Comparison of ENCODE assay signal across 1 cellular context in the genomic region with DNA sequence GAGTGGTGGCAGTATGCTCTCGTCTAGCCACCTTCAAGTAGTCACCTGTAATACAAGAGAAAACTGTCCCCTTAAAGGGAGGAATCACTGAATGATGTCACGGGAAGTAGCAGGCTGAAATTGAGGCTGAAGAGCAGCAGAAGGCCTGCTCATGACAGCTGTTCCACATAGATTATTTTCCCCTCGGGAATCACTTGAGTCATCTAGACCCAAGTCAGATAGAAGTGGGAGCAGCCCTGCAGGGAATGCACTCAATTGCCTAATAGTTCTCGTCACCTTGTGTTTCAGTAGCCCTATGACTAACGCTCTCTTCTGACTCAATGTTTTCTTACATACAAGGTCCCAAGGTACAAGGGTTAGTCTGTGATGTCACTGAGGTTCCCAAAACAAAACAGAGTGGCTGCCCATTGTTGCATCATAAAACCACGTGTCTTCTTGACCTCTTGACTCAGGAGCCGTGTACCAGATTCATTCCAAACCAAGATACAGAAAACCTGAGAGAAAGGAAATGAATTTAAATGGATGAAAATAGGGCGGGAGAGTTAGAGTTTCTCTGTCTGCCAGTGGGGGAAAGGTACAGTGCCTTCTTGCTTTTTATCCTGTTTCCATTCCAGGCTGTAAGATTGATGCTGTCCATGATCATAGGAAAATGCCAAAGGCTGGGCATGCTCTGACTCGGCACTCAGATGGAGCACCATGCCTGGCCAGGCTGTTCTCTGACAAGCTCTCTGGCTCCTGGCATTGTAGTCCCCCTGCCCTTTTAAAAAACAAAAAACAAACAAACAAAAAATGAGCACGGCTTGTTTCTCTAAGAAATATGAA.
TF ChIP-seq lines count a peak whose summit lies in the region.

No MANE protein-coding gene starts in this region.

TF ChIP-seq in K562, 482 proteins besides CTCF, POLR2A, EP300 and RAD21 (continued from another document and continues in another):
- TF ChIP-seq CCNT2 (IDR thresholded peaks at IDR 0.05; ENCODE audit: borderline replicate concordance, extremely low read depth, insufficient read length, low read depth, low read length) (peak; percentile 80), MAFG (tag; conservative IDR thresholded peaks at IDR 0.05) (peak; percentile 79), FOXA3 (CRISPR knock-in tag; conservative IDR thresholded peaks at IDR 0.05 in 1 of 2, IDR thresholded peaks at IDR 0.05 in 1 of 2) (0 out of 4 replicates have a peak, but pooled peaks of 1 of the 2 experiments have one; percentile 44), CEBPG (CRISPR knock-in tag; IDR thresholded peaks at IDR 0.05) (peak; percentile 98), CEBPG (tag; conservative IDR thresholded peaks at IDR 0.05 in 1 of 2, IDR thresholded peaks at IDR 0.05 in 1 of 2) (peak; percentile 98 to 100), ZNF76 (CRISPR knock-in tag; IDR thresholded peaks at IDR 0.05; ENCODE audit: borderline replicate concordance) (no peak), XRCC3 (IDR thresholded peaks at IDR 0.05) (no peak), HMG20B (CRISPR knock-in tag; IDR thresholded peaks at IDR 0.05) (no peak), ADNP (tag; IDR thresholded peaks at IDR 0.05) (no peak), NEUROD1 (IDR thresholded peaks at IDR 0.05; ENCODE audit: borderline replicate concordance, low read depth, low read length, partially characterized antibody) (peak; percentile 67), FOXJ2 (tag; IDR thresholded peaks at IDR 0.05) (peak; percentile 83), RFX7 (CRISPR knock-in tag; IDR thresholded peaks at IDR 0.05) (no peak), BACH1 (tag; IDR thresholded peaks at IDR 0.05) (peak; percentile 36; the same call in 1 of the 2 replicates), GTF2F1 (IDR thresholded peaks at IDR 0.05; ENCODE audit: low read depth, low read length) (no peak), SMARCE1 (IDR thresholded peaks at IDR 0.05) (peak; percentile 86), ASH1L (IDR thresholded peaks at IDR 0.05; ENCODE audit: borderline replicate concordance, low read depth, partially characterized antibody) (no peak), KLF6 (CRISPR knock-in tag; IDR thresholded peaks at IDR 0.05; ENCODE audit: borderline replicate concordance) (no peak), SMAD3 (CRISPR knock-in tag; conservative IDR thresholded peaks at IDR 0.05) (no peak), NRF1 (conservative IDR thresholded peaks at IDR 0.05 in 1 of 2, IDR thresholded peaks at IDR 0.05 in 1 of 2) (peak; percentile 46 to 60; a peak in 3 of 4 replicates), TFAM (CRISPR knock-in tag; conservative IDR thresholded peaks at IDR 0.05) (no peak), ETV1 (tag; conservative IDR thresholded peaks at IDR 0.05; ENCODE audit: low read depth) (0 out of 2 replicates have a peak, but pooled peaks have one; percentile 5), MEF2A (IDR thresholded peaks at IDR 0.05; ENCODE audit: control insufficient read depth, low read depth, low read length) (no peak), ZNF175 (CRISPR knock-in tag; IDR thresholded peaks at IDR 0.05; ENCODE audit: low read depth) (peak; percentile 81), STAT5A (IDR thresholded peaks at IDR 0.05; ENCODE audit: borderline replicate concordance, low read length) (no peak), ILF3 (IDR thresholded peaks at IDR 0.05; ENCODE audit: borderline replicate concordance) (no peak), CREB1 (IDR thresholded peaks at IDR 0.05) (peak; percentile 79), CREB1 (CRISPR knock-in tag; IDR thresholded peaks at IDR 0.05) (peak; percentile 91), ZNF584 (CRISPR knock-in tag; IDR thresholded peaks at IDR 0.05; ENCODE audit: low read depth) (peak; percentile 58; the same call in 1 of the 2 replicates), NR2C2 (CRISPR knock-in tag; IDR thresholded peaks at IDR 0.05) (peak; percentile 56; the same call in 1 of the 2 replicates), NR2C2 (tag; IDR thresholded peaks at IDR 0.05) (peak; percentile 96), MED1 (CRISPR knock-in tag; IDR thresholded peaks at IDR 0.05; ENCODE audit: borderline replicate concordance) (no peak), NBN (IDR thresholded peaks at IDR 0.05; ENCODE audit: low read depth) (peak; percentile 80; the same call in 1 of the 2 replicates), ZNF197 (CRISPR knock-in tag; IDR thresholded peaks at IDR 0.05; ENCODE audit: low read depth) (0 out of 2 replicates have a peak, but pooled peaks have one; percentile 49), FOXK1 (CRISPR knock-in tag; IDR thresholded peaks at IDR 0.05; ENCODE audit: borderline replicate concordance) (0 out of 2 replicates have a peak, but pooled peaks have one; percentile 61), RCOR1 (IDR thresholded peaks at IDR 0.05; ENCODE audit: borderline replicate concordance in 1 of 2, low read depth in 2 of 2, low read length in 2 of 2) (0 out of 4 replicates have a peak, but pooled peaks of 1 of the 2 experiments have one; percentile 56), ZNF766 (CRISPR knock-in tag; conservative IDR thresholded peaks at IDR 0.05) (peak; percentile 16; the same call in 1 of the 2 replicates), CXXC5 (CRISPR knock-in tag; IDR thresholded peaks at IDR 0.05) (peak; percentile 70)
- TF ChIP-seq, protein P1, sequence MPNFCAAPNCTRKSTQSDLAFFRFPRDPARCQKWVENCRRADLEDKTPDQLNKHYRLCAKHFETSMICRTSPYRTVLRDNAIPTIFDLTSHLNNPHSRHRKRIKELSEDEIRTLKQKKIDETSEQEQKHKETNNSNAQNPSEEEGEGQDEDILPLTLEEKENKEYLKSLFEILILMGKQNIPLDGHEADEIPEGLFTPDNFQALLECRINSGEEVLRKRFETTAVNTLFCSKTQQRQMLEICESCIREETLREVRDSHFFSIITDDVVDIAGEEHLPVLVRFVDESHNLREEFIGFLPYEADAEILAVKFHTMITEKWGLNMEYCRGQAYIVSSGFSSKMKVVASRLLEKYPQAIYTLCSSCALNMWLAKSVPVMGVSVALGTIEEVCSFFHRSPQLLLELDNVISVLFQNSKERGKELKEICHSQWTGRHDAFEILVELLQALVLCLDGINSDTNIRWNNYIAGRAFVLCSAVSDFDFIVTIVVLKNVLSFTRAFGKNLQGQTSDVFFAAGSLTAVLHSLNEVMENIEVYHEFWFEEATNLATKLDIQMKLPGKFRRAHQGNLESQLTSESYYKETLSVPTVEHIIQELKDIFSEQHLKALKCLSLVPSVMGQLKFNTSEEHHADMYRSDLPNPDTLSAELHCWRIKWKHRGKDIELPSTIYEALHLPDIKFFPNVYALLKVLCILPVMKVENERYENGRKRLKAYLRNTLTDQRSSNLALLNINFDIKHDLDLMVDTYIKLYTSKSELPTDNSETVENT (CRISPR knock-in tag; IDR thresholded peaks at IDR 0.05): no peak
- TF ChIP-seq, protein P2, sequence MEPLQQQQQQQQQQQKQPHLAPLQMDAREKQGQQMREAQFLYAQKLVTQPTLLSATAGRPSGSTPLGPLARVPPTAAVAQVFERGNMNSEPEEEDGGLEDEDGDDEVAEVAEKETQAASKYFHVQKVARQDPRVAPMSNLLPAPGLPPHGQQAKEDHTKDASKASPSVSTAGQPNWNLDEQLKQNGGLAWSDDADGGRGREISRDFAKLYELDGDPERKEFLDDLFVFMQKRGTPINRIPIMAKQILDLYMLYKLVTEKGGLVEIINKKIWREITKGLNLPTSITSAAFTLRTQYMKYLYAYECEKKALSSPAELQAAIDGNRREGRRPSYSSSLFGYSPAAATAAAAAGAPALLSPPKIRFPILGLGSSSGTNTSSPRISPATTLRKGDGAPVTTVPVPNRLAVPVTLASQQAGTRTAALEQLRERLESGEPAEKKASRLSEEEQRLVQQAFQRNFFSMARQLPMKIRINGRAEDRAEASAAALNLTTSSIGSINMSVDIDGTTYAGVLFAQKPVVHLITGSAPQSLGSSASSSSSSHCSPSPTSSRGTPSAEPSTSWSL (CRISPR knock-in tag; IDR thresholded peaks at IDR 0.05; ENCODE audit: borderline replicate concordance): no peak
- TF ChIP-seq, protein P3, sequence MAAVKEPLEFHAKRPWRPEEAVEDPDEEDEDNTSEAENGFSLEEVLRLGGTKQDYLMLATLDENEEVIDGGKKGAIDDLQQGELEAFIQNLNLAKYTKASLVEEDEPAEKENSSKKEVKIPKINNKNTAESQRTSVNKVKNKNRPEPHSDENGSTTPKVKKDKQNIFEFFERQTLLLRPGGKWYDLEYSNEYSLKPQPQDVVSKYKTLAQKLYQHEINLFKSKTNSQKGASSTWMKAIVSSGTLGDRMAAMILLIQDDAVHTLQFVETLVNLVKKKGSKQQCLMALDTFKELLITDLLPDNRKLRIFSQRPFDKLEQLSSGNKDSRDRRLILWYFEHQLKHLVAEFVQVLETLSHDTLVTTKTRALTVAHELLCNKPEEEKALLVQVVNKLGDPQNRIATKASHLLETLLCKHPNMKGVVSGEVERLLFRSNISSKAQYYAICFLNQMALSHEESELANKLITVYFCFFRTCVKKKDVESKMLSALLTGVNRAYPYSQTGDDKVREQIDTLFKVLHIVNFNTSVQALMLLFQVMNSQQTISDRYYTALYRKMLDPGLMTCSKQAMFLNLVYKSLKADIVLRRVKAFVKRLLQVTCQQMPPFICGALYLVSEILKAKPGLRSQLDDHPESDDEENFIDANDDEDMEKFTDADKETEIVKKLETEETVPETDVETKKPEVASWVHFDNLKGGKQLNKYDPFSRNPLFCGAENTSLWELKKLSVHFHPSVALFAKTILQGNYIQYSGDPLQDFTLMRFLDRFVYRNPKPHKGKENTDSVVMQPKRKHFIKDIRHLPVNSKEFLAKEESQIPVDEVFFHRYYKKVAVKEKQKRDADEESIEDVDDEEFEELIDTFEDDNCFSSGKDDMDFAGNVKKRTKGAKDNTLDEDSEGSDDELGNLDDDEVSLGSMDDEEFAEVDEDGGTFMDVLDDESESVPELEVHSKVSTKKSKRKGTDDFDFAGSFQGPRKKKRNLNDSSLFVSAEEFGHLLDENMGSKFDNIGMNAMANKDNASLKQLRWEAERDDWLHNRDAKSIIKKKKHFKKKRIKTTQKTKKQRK (IDR thresholded peaks at IDR 0.05; ENCODE audit: borderline replicate concordance, low read depth, low read length): no peak
- TF ChIP-seq, protein P4, sequence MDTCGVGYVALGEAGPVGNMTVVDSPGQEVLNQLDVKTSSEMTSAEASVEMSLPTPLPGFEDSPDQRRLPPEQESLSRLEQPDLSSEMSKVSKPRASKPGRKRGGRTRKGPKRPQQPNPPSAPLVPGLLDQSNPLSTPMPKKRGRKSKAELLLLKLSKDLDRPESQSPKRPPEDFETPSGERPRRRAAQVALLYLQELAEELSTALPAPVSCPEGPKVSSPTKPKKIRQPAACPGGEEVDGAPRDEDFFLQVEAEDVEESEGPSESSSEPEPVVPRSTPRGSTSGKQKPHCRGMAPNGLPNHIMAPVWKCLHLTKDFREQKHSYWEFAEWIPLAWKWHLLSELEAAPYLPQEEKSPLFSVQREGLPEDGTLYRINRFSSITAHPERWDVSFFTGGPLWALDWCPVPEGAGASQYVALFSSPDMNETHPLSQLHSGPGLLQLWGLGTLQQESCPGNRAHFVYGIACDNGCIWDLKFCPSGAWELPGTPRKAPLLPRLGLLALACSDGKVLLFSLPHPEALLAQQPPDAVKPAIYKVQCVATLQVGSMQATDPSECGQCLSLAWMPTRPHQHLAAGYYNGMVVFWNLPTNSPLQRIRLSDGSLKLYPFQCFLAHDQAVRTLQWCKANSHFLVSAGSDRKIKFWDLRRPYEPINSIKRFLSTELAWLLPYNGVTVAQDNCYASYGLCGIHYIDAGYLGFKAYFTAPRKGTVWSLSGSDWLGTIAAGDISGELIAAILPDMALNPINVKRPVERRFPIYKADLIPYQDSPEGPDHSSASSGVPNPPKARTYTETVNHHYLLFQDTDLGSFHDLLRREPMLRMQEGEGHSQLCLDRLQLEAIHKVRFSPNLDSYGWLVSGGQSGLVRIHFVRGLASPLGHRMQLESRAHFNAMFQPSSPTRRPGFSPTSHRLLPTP (IDR thresholded peaks at IDR 0.05; ENCODE audit: borderline replicate concordance, extremely low read depth, insufficient read length): no peak
- TF ChIP-seq, protein P5, sequence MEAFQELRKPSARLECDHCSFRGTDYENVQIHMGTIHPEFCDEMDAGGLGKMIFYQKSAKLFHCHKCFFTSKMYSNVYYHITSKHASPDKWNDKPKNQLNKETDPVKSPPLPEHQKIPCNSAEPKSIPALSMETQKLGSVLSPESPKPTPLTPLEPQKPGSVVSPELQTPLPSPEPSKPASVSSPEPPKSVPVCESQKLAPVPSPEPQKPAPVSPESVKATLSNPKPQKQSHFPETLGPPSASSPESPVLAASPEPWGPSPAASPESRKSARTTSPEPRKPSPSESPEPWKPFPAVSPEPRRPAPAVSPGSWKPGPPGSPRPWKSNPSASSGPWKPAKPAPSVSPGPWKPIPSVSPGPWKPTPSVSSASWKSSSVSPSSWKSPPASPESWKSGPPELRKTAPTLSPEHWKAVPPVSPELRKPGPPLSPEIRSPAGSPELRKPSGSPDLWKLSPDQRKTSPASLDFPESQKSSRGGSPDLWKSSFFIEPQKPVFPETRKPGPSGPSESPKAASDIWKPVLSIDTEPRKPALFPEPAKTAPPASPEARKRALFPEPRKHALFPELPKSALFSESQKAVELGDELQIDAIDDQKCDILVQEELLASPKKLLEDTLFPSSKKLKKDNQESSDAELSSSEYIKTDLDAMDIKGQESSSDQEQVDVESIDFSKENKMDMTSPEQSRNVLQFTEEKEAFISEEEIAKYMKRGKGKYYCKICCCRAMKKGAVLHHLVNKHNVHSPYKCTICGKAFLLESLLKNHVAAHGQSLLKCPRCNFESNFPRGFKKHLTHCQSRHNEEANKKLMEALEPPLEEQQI (IDR thresholded peaks at IDR 0.05): peak; percentile 70; the same call in 1 of the 2 replicates
- TF ChIP-seq, protein P6, sequence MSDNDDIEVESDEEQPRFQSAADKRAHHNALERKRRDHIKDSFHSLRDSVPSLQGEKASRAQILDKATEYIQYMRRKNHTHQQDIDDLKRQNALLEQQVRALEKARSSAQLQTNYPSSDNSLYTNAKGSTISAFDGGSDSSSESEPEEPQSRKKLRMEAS (CRISPR knock-in tag; IDR thresholded peaks at IDR 0.05): peak; percentile 39; the same call in 1 of the 2 replicates
- TF ChIP-seq, protein P7, sequence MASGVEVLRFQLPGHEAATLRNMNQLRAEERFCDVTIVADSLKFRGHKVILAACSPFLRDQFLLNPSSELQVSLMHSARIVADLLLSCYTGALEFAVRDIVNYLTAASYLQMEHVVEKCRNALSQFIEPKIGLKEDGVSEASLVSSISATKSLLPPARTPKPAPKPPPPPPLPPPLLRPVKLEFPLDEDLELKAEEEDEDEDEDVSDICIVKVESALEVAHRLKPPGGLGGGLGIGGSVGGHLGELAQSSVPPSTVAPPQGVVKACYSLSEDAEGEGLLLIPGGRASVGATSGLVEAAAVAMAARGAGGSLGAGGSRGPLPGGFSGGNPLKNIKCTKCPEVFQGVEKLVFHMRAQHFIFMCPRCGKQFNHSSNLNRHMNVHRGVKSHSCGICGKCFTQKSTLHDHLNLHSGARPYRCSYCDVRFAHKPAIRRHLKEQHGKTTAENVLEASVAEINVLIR (CRISPR knock-in tag; IDR thresholded peaks at IDR 0.05): peak; percentile 68
- TF ChIP-seq, protein P8, sequence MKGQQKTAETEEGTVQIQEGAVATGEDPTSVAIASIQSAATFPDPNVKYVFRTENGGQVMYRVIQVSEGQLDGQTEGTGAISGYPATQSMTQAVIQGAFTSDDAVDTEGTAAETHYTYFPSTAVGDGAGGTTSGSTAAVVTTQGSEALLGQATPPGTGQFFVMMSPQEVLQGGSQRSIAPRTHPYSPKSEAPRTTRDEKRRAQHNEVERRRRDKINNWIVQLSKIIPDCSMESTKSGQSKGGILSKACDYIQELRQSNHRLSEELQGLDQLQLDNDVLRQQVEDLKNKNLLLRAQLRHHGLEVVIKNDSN (CRISPR knock-in tag; IDR thresholded peaks at IDR 0.05): peak; percentile 79
